In genomic region chr14:105253329-105253682, GRCh38 we compare ENCODE assay signal across 16 cellular contexts. TPM values are rescaled to one million over a fixed set of nuclear protein-coding genes. Genes with fewer than 3 reads are reported as not detected.
A peak's percentile ranks its signal among the peaks of the same experiment; 100 is the strongest.
DNase-seq lines count a peak whose midpoint lies in the region; ATAC-seq lines count a peak whose summit lies in the region.
"Had no signal": no experiment of that assay in that cellular context is flagged by ENCODE, and none has a peak within 500 bp of the region (broad histone marks: within the 10 kb centered on the region; RNA-seq: fewer than 3 reads in every experiment).

No MANE protein-coding gene starts in this region.

- CTCF ChIA-PET in activated CD4-positive, alpha-beta T cell treated with anti-CD3 and anti-CD28 coated beads, Interleukin-2, amount 10 ng/mL, durations not matched to agents 7 days and 5 days (lab: Charles Lee), result interaction anchor here (1.0 kb wide), 1 partner anchor 58 kb away, joined by 3 read pairs; no protein-coding TSS in a partner anchor

- no peaks in the 10 kb centered on the region for H3K27me3 Mint-ChIP-seq in activated CD4-positive, alpha-beta T cell treated with anti-CD3 and anti-CD28 coated beads, Interleukin-2, amount 10 ng/mL, durations not matched to agents 7 days and 5 days
- no peaks in the 10 kb centered on the region for H3K27me3 Mint-ChIP-seq in central memory CD8-positive, alpha-beta T cell
- H3K27me3 Mint-ChIP-seq: CD4-positive, alpha-beta memory T cell had no signal

- H3K36me3 Mint-ChIP-seq in activated CD4-positive, alpha-beta T cell treated with anti-CD3 and anti-CD28 coated beads, Interleukin-2, amount 10 ng/mL, durations not matched to agents 7 days and 5 days (ENCODE audit: low read depth), result peaks cover 13% of the 10 kb centered on the region
- peaks cover 21% of the 10 kb centered on the region for H3K36me3 Mint-ChIP-seq in central memory CD8-positive, alpha-beta T cell (ENCODE audit: insufficient read depth)

- intact Hi-C loops in posterior vena cava (cut with DNase I), result no loop called here

- POLR2A ChIA-PET in activated CD4-positive, alpha-beta T cell treated with anti-CD3 and anti-CD28 coated beads, Interleukin-2, amount 10 ng/mL, durations not matched to agents 7 days and 5 days (lab: Charles Lee), result no interaction called here

- DNase-seq in activated CD4-positive, alpha-beta T cell treated with anti-CD3 and anti-CD28 coated beads, Interleukin-2, amount 10 ng/mL, durations not matched to agents 7 days and 5 days, result no peak
- no peak for DNase-seq in activated CD4-positive, alpha-beta T cell treated with anti-CD3 and anti-CD28 coated beads, Interleukin-2, amount 50 U/mL, for 1 hour
- DNase-seq in central memory CD8-positive, alpha-beta T cell (ENCODE audit: low spot score in 2 of 2), result no peak
- DNase-seq in posterior vena cava (ENCODE audit: low spot score), result peak; percentile 79
- no peak for DNase-seq in mucosa of gallbladder (ENCODE audit: low spot score)
- no peak for DNase-seq in UCSD-AML1 (lab: John Stamatoyannopoulos, UW; ENCODE audit: unreplicated experiment)
- DNase-seq: C1 segment of cervical spinal cord, DMS153, DMS79 treated with DMSO at 0.1 percent for 48 hours, EL, GOT3, HCEC 1CT had no signal

- peaks cover 30% of the 10 kb centered on the region for H3K4me1 Mint-ChIP-seq in activated CD4-positive, alpha-beta T cell treated with anti-CD3 and anti-CD28 coated beads, Interleukin-2, amount 10 ng/mL, durations not matched to agents 7 days and 5 days
- H3K4me1 Mint-ChIP-seq in central memory CD8-positive, alpha-beta T cell, result peaks cover 20% of the 10 kb centered on the region

- no peak overlapping the region for H3K4me3 Mint-ChIP-seq in activated CD4-positive, alpha-beta T cell treated with anti-CD3 and anti-CD28 coated beads, Interleukin-2, amount 10 ng/mL, durations not matched to agents 7 days and 5 days
- H3K4me3 Mint-ChIP-seq in central memory CD8-positive, alpha-beta T cell, result no peak overlapping the region

- peak overlapping the region; percentile 13 for H3K27ac Mint-ChIP-seq in activated CD4-positive, alpha-beta T cell treated with anti-CD3 and anti-CD28 coated beads, Interleukin-2, amount 10 ng/mL, durations not matched to agents 7 days and 5 days
- H3K27ac Mint-ChIP-seq in central memory CD8-positive, alpha-beta T cell (ENCODE audit: low read depth), result peak overlapping the region; percentile 57

- H3K9me3 Mint-ChIP-seq in activated CD4-positive, alpha-beta T cell treated with anti-CD3 and anti-CD28 coated beads, Interleukin-2, amount 10 ng/mL, durations not matched to agents 7 days and 5 days, result no peaks in the 10 kb centered on the region
- no peaks in the 10 kb centered on the region for H3K9me3 Mint-ChIP-seq in central memory CD8-positive, alpha-beta T cell
- H3K9me3 Mint-ChIP-seq: CD4-positive, alpha-beta memory T cell had no signal

- no peak for ATAC-seq in central memory CD8-positive, alpha-beta T cell (replicated peaks; ENCODE audit: extremely low read depth, poor library complexity, severe bottlenecking)
- no peak for ATAC-seq in GM21360 (IDR thresholded peaks at IDR 0.05; ENCODE audit: unreplicated experiment)
- no peak for ATAC-seq in GM21717 (IDR thresholded peaks at IDR 0.05; ENCODE audit: unreplicated experiment)
- ATAC-seq: HepG2 had no signal

RNA-seq across cellular contexts. Expression of gene BTBD6, which starts 5.0 kb away (rescaled TPM):
- 10 to 100 TPM; 43.7 to 43.9 TPM for total RNA-seq in activated CD4-positive, alpha-beta T cell treated with anti-CD3 and anti-CD28 coated beads, Interleukin-2, amount 10 ng/mL, durations not matched to agents 7 days and 5 days
- total RNA-seq in posterior vena cava (10 to 100 TPM; 38.4 to 42.4 TPM), mucosa of gallbladder (50.8 TPM)
- total RNA-seq: HepG2 had no signal

RNA-seq across cellular contexts. Expression of gene BRF1, which starts 47.5 kb away (rescaled TPM):
- total RNA-seq in activated CD4-positive, alpha-beta T cell treated with anti-CD3 and anti-CD28 coated beads, Interleukin-2, amount 10 ng/mL, durations not matched to agents 7 days and 5 days, result 10 to 100 TPM; 39.0 to 50.9 TPM
- total RNA-seq in posterior vena cava (10 to 100 TPM; 18.8 to 19.4 TPM), mucosa of gallbladder (51.7 TPM)
